Comparison of ENCODE assay signal across 4 cellular contexts in the genomic region with DNA sequence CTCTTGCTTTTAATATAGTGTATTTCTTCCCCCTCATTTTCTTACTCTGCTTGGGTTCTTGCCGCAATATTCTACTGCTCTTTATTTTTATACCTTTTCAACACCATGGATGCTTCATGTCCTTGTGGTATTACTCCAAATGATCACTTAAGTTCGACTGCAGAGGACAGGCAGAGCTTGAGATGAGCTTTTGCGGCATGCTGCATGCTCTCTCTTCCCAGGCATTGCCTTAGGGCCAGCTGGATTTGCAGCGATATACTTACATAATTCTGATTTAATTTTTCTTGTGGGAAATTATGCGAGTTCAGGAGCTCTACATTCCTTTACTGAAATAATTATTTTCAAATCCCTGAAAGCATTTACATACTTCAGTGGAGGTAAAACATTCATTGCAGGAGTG.
"Had no signal": no experiment of that assay in that cellular context is flagged by ENCODE, and none has a peak within 500 bp of the region (broad histone marks: within the 10 kb centered on the region; RNA-seq: fewer than 3 reads in every experiment).

No MANE protein-coding gene starts in this region.

- DNase-seq: IMR-90 had no signal

- ATAC-seq: HepG2, K562 had no signal

- H3K4me3 ChIP-seq: K562 had no signal

- H3K27ac ChIP-seq: HL-60 had no signal
